Comparison of ENCODE assay signal across 8 cellular contexts in the genomic region with DNA sequence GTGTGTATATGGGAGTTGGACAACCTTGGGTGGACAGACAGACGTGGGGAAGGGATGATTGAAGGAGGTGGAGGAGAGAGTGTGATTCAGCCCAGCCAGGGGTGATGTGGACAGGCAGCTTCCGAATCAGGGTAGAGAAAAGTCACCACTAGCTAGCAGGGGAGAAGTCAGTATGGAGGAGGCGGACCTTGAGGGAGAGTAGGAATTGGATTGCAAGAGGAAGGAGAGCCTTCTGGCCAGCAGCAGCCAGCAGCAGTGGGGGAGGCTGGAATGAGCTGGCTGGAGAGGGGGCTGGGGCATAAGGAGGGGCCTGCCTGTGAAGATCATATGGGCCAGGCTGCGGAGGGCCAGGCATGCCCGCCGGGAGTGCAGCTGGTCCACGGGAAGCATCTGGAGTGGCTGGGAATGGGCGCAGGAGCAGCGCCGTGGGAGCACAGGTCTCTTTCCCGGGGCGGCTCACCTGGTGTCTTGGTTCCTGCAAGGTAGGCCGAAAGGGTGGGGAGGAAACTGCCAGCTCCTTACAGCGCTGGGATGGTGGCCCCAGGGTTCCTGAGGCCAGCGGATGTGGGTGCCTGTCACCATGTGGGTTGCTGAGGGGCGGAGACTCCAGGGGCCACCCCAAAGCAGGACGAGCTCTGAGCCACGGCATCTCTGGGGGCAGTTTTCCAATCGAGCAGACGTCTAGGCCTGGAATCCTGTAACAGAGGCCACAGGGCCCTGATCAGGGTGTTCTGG.
DNase-seq lines count a peak whose midpoint lies in the region; ATAC-seq and TF ChIP-seq lines count a peak whose summit lies in the region.

No MANE protein-coding gene starts in this region.

- H3K4me1 ChIP-seq in heart left ventricle = peaks cover 13 to 88% (median 82%) of the 10 kb centered on the region in 12 donors

- peak overlapping the region in 11 of 12 donors; percentile 39 to 96 (median 94) for H3K27ac ChIP-seq in heart left ventricle

- H3K4me3 ChIP-seq in heart left ventricle = peak overlapping the region in 8 of 12 donors; percentile 14 to 96 (median 88)

- H3K36me3 Mint-ChIP-seq in activated naive CD4-positive, alpha-beta T cell treated with anti-CD3 and anti-CD28 coated beads, Interleukin-2, amount 50 U/mL, for 24 hours = no peaks in the 10 kb centered on the region

- intact Hi-C loops in heart left ventricle (cut with DNase I) = loop anchor here in 5 of 10 donors (2.0 to 10.0 kb wide), 2 partner anchors 29 to 49 kb away; no protein-coding TSS in a partner anchor
- intact Hi-C loops in Right ventricle myocardium inferior (cut with DNase I) = loop anchor here (2.0 kb wide), 1 partner anchor 45 kb away; no protein-coding TSS in a partner anchor

- no peaks in the 10 kb centered on the region for H3K9me3 ChIP-seq in heart left ventricle

- no peak for TF ChIP-seq CTCF in heart left ventricle (IDR thresholded peaks at IDR 0.05)

- ATAC-seq in heart left ventricle = no peak
- ATAC-seq in Right ventricle myocardium inferior = no peak
- ATAC-seq in HG03439 (IDR thresholded peaks at IDR 0.05; ENCODE audit: unreplicated experiment) = no peak

- no peaks in the 10 kb centered on the region for H3K27me3 ChIP-seq in heart left ventricle

- peak overlapping the region; percentile 94 for H3K4me3 Mint-ChIP-seq in activated naive CD4-positive, alpha-beta T cell treated with anti-CD3 and anti-CD28 coated beads, Interleukin-2, amount 50 U/mL, for 24 hours

- peaks cover 78% of the 10 kb centered on the region for H3K4me1 Mint-ChIP-seq in activated naive CD4-positive, alpha-beta T cell treated with anti-CD3 and anti-CD28 coated beads, Interleukin-2, amount 50 U/mL, for 24 hours

- TF ChIP-seq POLR2A in heart left ventricle (IDR thresholded peaks at IDR 0.05) = no peak

- DNase-seq in heart left ventricle (no peak), Right ventricle myocardium inferior (ENCODE audit: missing footprints) (no peak), kidney tubule cell (ENCODE audit: low spot score) (peak; percentile 59), NCI-H146 (lab: John Stamatoyannopoulos, UW) (no peak), UCSD-AML1 (lab: John Stamatoyannopoulos, UW; ENCODE audit: unreplicated experiment) (no peak)
- DNase-seq in stimulated activated CD8-positive, alpha-beta memory T cell treated with anti-CD3 and anti-CD28 coated beads, Interleukin-15, amount 100 ng/mL, for 1 hour (ENCODE audit: low read depth) = peak; percentile 38

- 55 to 65% (median 60%) methylated on average over 19 to 20 of the region's 20 CpGs for WGBS in heart left ventricle, 4 donors

- no peaks in the 10 kb centered on the region for H3K36me3 ChIP-seq in heart left ventricle

- H3K27ac Mint-ChIP-seq in activated naive CD4-positive, alpha-beta T cell treated with anti-CD3 and anti-CD28 coated beads, Interleukin-2, amount 50 U/mL, for 24 hours = peak overlapping the region; percentile 92

- H3K9me3 Mint-ChIP-seq in activated naive CD4-positive, alpha-beta T cell treated with anti-CD3 and anti-CD28 coated beads, Interleukin-2, amount 50 U/mL, for 24 hours = no peaks in the 10 kb centered on the region

- no peaks in the 10 kb centered on the region for H3K27me3 Mint-ChIP-seq in activated naive CD4-positive, alpha-beta T cell treated with anti-CD3 and anti-CD28 coated beads, Interleukin-2, amount 50 U/mL, for 24 hours

Comparison
In these comparisons a context has a peak if more than half of its experiments do, and no peak if none do; other contexts are left out.
1. DNase-seq: peak in kidney tubule cell (single experiment) and stimulated activated CD8-positive, alpha-beta memory T cell treated with anti-CD3 and anti-CD28 coated beads, Interleukin-15, amount 100 ng/mL, for 1 hour (single experiment); none in heart left ventricle (0 of 5), Right ventricle myocardium inferior (single experiment), NCI-H146 (single experiment) and UCSD-AML1 (single experiment).